ENCODE assay signal across 9 cellular contexts in genomic region chr3:105869982-105870381, GRCh38. TPM values are rescaled to one million over a fixed set of nuclear protein-coding genes. Genes with fewer than 3 reads are reported as not detected.
DNase-seq lines count a peak whose midpoint lies in the region; ATAC-seq, FAIRE-seq and TF ChIP-seq lines count a peak whose summit lies in the region.
"Had no signal": no experiment of that assay in that cellular context is flagged by ENCODE, and none has a peak within 500 bp of the region (broad histone marks: within the 10 kb centered on the region; RNA-seq: fewer than 3 reads in every experiment).

No MANE protein-coding gene starts in this region.

- dilution Hi-C loops in keratinocyte (cut with MboI; ENCODE audit: extremely low pct_ligation_motif_present, low sequenced_read_pairs) = no loop called here

- CTCF ChIA-PET in SK-N-SH (lab: Yijun Ruan, JAX) = interaction anchor here (0.9 kb wide), 1 partner anchor 16 kb away, joined by 3 read pairs; no protein-coding TSS in a partner anchor

- peak overlapping the region; percentile 84 to 96 for H3K4me3 ChIP-seq in SK-N-SH (ENCODE audit: low read depth in 2 of 2, low read length in 1 of 2)
- H3K4me3 ChIP-seq in keratinocyte (ENCODE audit: control insufficient read depth in 2 of 3, extremely low read depth in 1 of 3, insufficient read depth in 2 of 3, low read depth in 1 of 3, low read length in 3 of 3) = peak overlapping the region; percentile 70 to 99 (median 86)

- H3K9me2 ChIP-seq in SK-N-SH = no peaks in the 10 kb centered on the region

- TF ChIP-seq CTCF in SK-N-SH (IDR thresholded peaks at IDR 0.05) (no peak), keratinocyte (optimal IDR thresholded peaks at IDR 0.05 in 1 of 3, IDR thresholded peaks at IDR 0.05 in 1 of 3, conservative IDR thresholded peaks at IDR 0.05 in 1 of 3; ENCODE audit: extremely low read depth in 1 of 3, insufficient read depth in 2 of 3, low read length in 3 of 3) (no peak)

- no peak for TF ChIP-seq EP300 in SK-N-SH (IDR thresholded peaks at IDR 0.05; ENCODE audit: borderline replicate concordance in 1 of 2, low read depth in 1 of 2, low read length in 1 of 2)

- peak overlapping the region; percentile 92 for H3K9ac ChIP-seq in SK-N-SH
- peak overlapping the region; percentile 81 for H3K9ac ChIP-seq in keratinocyte (ENCODE audit: control insufficient read depth, extremely low read depth, insufficient read depth, low read length)

- H3K9me1 ChIP-seq in keratinocyte (ENCODE audit: control insufficient read depth, extremely low read depth, insufficient read depth, low read length) = no peaks in the 10 kb centered on the region

- POLR2A ChIA-PET in SK-N-SH (lab: Yijun Ruan, JAX) = no interaction called here

- no peaks in the 10 kb centered on the region for H3F3A ChIP-seq in SK-N-SH (replicated peaks; ENCODE audit: insufficient read depth)

- FAIRE-seq in keratinocyte (lab: Jason Lieb, UNC) = no peak

- H3K27me3 ChIP-seq in SK-N-SH (ENCODE audit: insufficient read depth) (no peaks in the 10 kb centered on the region), keratinocyte (ENCODE audit: control insufficient read depth, extremely low read depth, insufficient read depth, low read length) (no peaks in the 10 kb centered on the region)

- no peak for DNase-seq in SK-N-SH
- DNase-seq in keratinocyte (ENCODE audit: low read depth, low spot score) = no peak
- no peak for DNase-seq in substantia nigra (lab: John Stamatoyannopoulos, UW)
- DNase-seq in activated CD4-positive, CD25-positive, alpha-beta regulatory T cell treated with anti-CD3 and anti-CD28 coated beads, Interleukin-2, amount 50 U/mL, for 72 hours = no peak
- DNase-seq in activated T-cell treated with anti-CD3 and anti-CD28 coated beads, Interleukin-2, amount 50 U/mL, for 1 hour = no peak

- no peaks in the 10 kb centered on the region for H3K27me3 Mint-ChIP-seq in activated T-helper 17 cell treated with anti-CD3 and anti-CD28 coated beads, Interleukin-2, amount 50 U/mL, for 72 hours

- no peaks in the 10 kb centered on the region for H3K9me3 ChIP-seq in SK-N-SH
- H3K9me3 ChIP-seq in keratinocyte (ENCODE audit: control insufficient read depth, low read depth, low read length) = no peaks in the 10 kb centered on the region

- H3K9me3 Mint-ChIP-seq in activated T-helper 17 cell treated with anti-CD3 and anti-CD28 coated beads, Interleukin-2, amount 50 U/mL, for 72 hours = no peaks in the 10 kb centered on the region
- H3K9me3 Mint-ChIP-seq: CD14-positive monocyte had no signal

- peaks cover 5 to 15% of the 10 kb centered on the region in 2 experiments for H3K36me3 ChIP-seq in SK-N-SH (replicated peaks in 1 of 2; ENCODE audit: control insufficient read depth in 1 of 2, insufficient read depth in 2 of 2, low read length in 1 of 2)
- no peaks in the 10 kb centered on the region for H3K36me3 ChIP-seq in keratinocyte (ENCODE audit: control insufficient read depth in 2 of 2, extremely low read depth in 1 of 2, insufficient read depth in 2 of 2, low read length in 2 of 2)

- H3K4me3 Mint-ChIP-seq in activated T-helper 17 cell treated with anti-CD3 and anti-CD28 coated beads, Interleukin-2, amount 50 U/mL, for 72 hours = peak overlapping the region; percentile 97

- peak overlapping the region; percentile 90 for H2AFZ ChIP-seq in SK-N-SH (ENCODE audit: low read depth)
- H2AFZ ChIP-seq in keratinocyte (ENCODE audit: control insufficient read depth, low read length) = peak overlapping the region; percentile 78

- H3K4me1 ChIP-seq in SK-N-SH (ENCODE audit: control insufficient read depth in 1 of 2, insufficient read depth in 2 of 2, low read depth in 1 of 2, low read length in 1 of 2) (peaks cover 7 to 12% of the 10 kb centered on the region in 2 experiments; a peak in 3 of 4 replicates), keratinocyte (ENCODE audit: control insufficient read depth, extremely low read depth, insufficient read depth, low read length) (peaks cover 13% of the 10 kb centered on the region)

- peaks cover 12% of the 10 kb centered on the region for H3K4me1 Mint-ChIP-seq in activated T-helper 17 cell treated with anti-CD3 and anti-CD28 coated beads, Interleukin-2, amount 50 U/mL, for 72 hours

- peak overlapping the region; percentile 85 for H3K4me2 ChIP-seq in SK-N-SH
- peak overlapping the region; percentile 77 for H3K4me2 ChIP-seq in keratinocyte (ENCODE audit: control insufficient read depth, extremely low read depth, insufficient read depth, low read depth, low read length)

- no peaks in the 10 kb centered on the region; the same call in 1 of the 2 replicates for H4K20me1 ChIP-seq in SK-N-SH (ENCODE audit: insufficient read depth)
- no peaks in the 10 kb centered on the region for H4K20me1 ChIP-seq in keratinocyte (ENCODE audit: control insufficient read depth, extremely low read depth, insufficient read depth, low read length)

- no peak for TF ChIP-seq RAD21 in SK-N-SH (IDR thresholded peaks at IDR 0.05; ENCODE audit: low read length)

- no peaks in the 10 kb centered on the region for H3K36me3 Mint-ChIP-seq in activated T-helper 17 cell treated with anti-CD3 and anti-CD28 coated beads, Interleukin-2, amount 50 U/mL, for 72 hours (ENCODE audit: low read depth)

- H3K27ac Mint-ChIP-seq in activated T-helper 17 cell treated with anti-CD3 and anti-CD28 coated beads, Interleukin-2, amount 50 U/mL, for 72 hours = peak overlapping the region; percentile 98

- peak overlapping the region; percentile 94 to 99 for H3K27ac ChIP-seq in SK-N-SH (ENCODE audit: low read depth in 2 of 2, low read length in 1 of 2)
- H3K27ac ChIP-seq in keratinocyte (ENCODE audit: control insufficient read depth, insufficient read depth, low read length) = peak overlapping the region; percentile 74
- H3K27ac ChIP-seq in substantia nigra (ENCODE audit: low read depth, low read length, poor library complexity, severe bottlenecking) = peak overlapping the region; percentile 95

- 73% methylated on average over 3 of the region's 3 CpGs for WGBS in SK-N-SH (ENCODE audit: low lambda C conversion rate)

- H3K79me2 ChIP-seq in SK-N-SH (ENCODE audit: insufficient read depth) (peaks cover 36% of the 10 kb centered on the region), keratinocyte (ENCODE audit: control insufficient read depth, insufficient read depth, low read length) (peaks cover 5% of the 10 kb centered on the region)

- no peak for ATAC-seq in SK-N-SH treated with all-trans-retinoic acid at 6 μM for 48 hours
- ATAC-seq in activated T-helper 17 cell treated with anti-CD3 and anti-CD28 coated beads, Interleukin-2, amount 50 U/mL, for 72 hours (replicated peaks) = no peak
- ATAC-seq in HG03159 (IDR thresholded peaks at IDR 0.05; ENCODE audit: unreplicated experiment) = no peak

TF ChIP-seq in SK-N-SH, 30 proteins besides CTCF, POLR2A, EP300 and RAD21 (continues in another document):
- TF ChIP-seq USF1 (IDR thresholded peaks at IDR 0.05; ENCODE audit: borderline replicate concordance, low read depth) (no peak), NRF1 (IDR thresholded peaks at IDR 0.05; ENCODE audit: low read depth, low read length) (no peak), MAX (IDR thresholded peaks at IDR 0.05; ENCODE audit: low read depth) (no peak), EZH2phosphoT487 (IDR thresholded peaks at IDR 0.05; ENCODE audit: borderline replicate concordance, low read depth) (no peak), SIN3A (IDR thresholded peaks at IDR 0.05; ENCODE audit: borderline replicate concordance, low read depth, low read length) (no peak)

TF ChIP-seq in SK-N-SH treated with all-trans-retinoic acid at 6 μM for 48 hours, 23 proteins besides CTCF, POLR2A, EP300 and RAD21 (continues in another document):
- TF ChIP-seq ZFP30 (CRISPR knock-in tag; IDR thresholded peaks at IDR 0.05) (no peak), CSRNP3 (CRISPR knock-in tag; IDR thresholded peaks at IDR 0.05) (no peak), RARB (CRISPR knock-in tag; IDR thresholded peaks at IDR 0.05) (no peak), POU6F1 (CRISPR knock-in tag; IDR thresholded peaks at IDR 0.05; ENCODE audit: borderline replicate concordance, low read depth) (no peak), OSR1 (CRISPR knock-in tag; IDR thresholded peaks at IDR 0.05) (no peak), GLIS3 (CRISPR knock-in tag; IDR thresholded peaks at IDR 0.05) (no peak)

RNA-seq across cellular contexts. Expression of gene CBLB, which starts 1.2 kb away (rescaled TPM):
- polyA plus RNA-seq in SK-N-SH (2012; rRNA removed) (4.4 and 5.1 TPM in 2 replicates), keratinocyte (10.5 to 16.4 TPM (median 13.6 TPM) in 3 replicates)
- 3.5 TPM in 2 replicates for polyA plus RNA-seq in SK-N-SH (2012; cell fraction: cytosol; rRNA removed)
- 13.9 and 16.6 TPM in 2 replicates for polyA plus RNA-seq in SK-N-SH (2012; cell fraction: nucleus; rRNA removed)
- total RNA-seq in activated T-helper 17 cell treated with anti-CD3 and anti-CD28 coated beads, Interleukin-2, amount 50 U/mL, for 72 hours = 100 to 1,000 TPM in 1 of 2 donors, 10 to 100 TPM in 1; 41.4 to 110 TPM
- polyA plus RNA-seq in keratinocyte (2011; ENCODE audit: low read depth) = 6.2 TPM
- 7.7 and 11.2 TPM in 2 replicates for polyA plus RNA-seq in keratinocyte (2011; cell fraction: cytosol; rRNA removed)
- polyA plus RNA-seq in keratinocyte (2011; cell fraction: nucleus; rRNA removed) = 36.2 and 37.7 TPM in 2 replicates
- polyA plus RNA-seq in keratinocyte (2012; ENCODE audit: low replicate concordance) = 7.1 TPM in 2 replicates
- polyA minus RNA-seq in keratinocyte = 4.1 to 38.5 TPM (median 28.1 TPM) in 3 replicates
- 10.7 TPM for polyA minus RNA-seq in keratinocyte (2011; cell fraction: cytosol; rRNA and poly(A)+ RNA removed)
- polyA minus RNA-seq in keratinocyte (2011; cell fraction: nucleus; rRNA and poly(A)+ RNA removed) = 50.2 and 91.6 TPM in 2 replicates
